Comparison of ENCODE assay signal across 17 cellular contexts in genomic region chr10:29731760-29732159, GRCh38.
A peak's percentile ranks its signal among the peaks of the same experiment; 100 is the strongest.
DNase-seq lines count a peak whose midpoint lies in the region; ATAC-seq and TF ChIP-seq lines count a peak whose summit lies in the region.
"Had no signal": no experiment of that assay in that cellular context is flagged by ENCODE, and none has a peak within 500 bp of the region (broad histone marks: within the 10 kb centered on the region; RNA-seq: fewer than 3 reads in every experiment).

No MANE protein-coding gene starts in this region.

- H3K4me1 ChIP-seq in esophagus squamous epithelium (peaks cover 12 to 88% (median 34%) of the 10 kb centered on the region in 3 donors), neutrophil (ENCODE audit: control insufficient read depth in 1 of 2, insufficient read depth in 1 of 2, low read depth in 1 of 2, low read length in 1 of 2) (peaks cover 72 to 76% of the 10 kb centered on the region in 2 experiments), smooth muscle cell (ENCODE audit: low read depth) (peaks cover 58% of the 10 kb centered on the region)
- H3K4me1 ChIP-seq in CD8-positive, alpha-beta T cell (ENCODE audit: insufficient read depth, low read length): peaks cover 43% of the 10 kb centered on the region
- H3K4me1 ChIP-seq in effector memory CD4-positive, alpha-beta T cell (ENCODE audit: control insufficient read depth, insufficient read depth, low read length, poor library complexity, severe bottlenecking): peaks cover 13% of the 10 kb centered on the region

- H3K27ac Mint-ChIP-seq in CD8-positive, alpha-beta T cell: no peak overlapping the region
- H3K27ac Mint-ChIP-seq: activated CD8-positive, alpha-beta memory T cell treated with anti-CD3 and anti-CD28 coated beads, Interleukin-2, amount 10 ng/mL, durations not matched to agents 7 days and 5 days; naive B cell; stimulated activated naive CD8-positive, alpha-beta T cell treated with anti-CD3 and anti-CD28 coated beads, Interleukin-15, amount 100 ng/mL, for 72 hours; WTC11 had no signal

- TF ChIP-seq POLR2A in esophagus squamous epithelium (IDR thresholded peaks at IDR 0.05): no peak

- CTCF ChIA-PET in AG04450 (lab: Charles Lee): no interaction called here
- CTCF ChIA-PET in CD8-positive, alpha-beta T cell (lab: Charles Lee): interaction anchor here (1.5 to 3.8 kb wide), 2 partner anchors 49 to 142 kb away, joined by 4 to 15 read pairs; no protein-coding TSS in a partner anchor

- no peak overlapping the region for H3K9ac ChIP-seq in smooth muscle cell (ENCODE audit: low read depth)

- peaks cover 0 to 8% (median 0%) of the 10 kb centered on the region in 3 donors for H3K36me3 ChIP-seq in esophagus squamous epithelium
- H3K36me3 ChIP-seq in neutrophil: no peaks in the 10 kb centered on the region
- H3K36me3 ChIP-seq in smooth muscle cell (ENCODE audit: low read depth): no peaks in the 10 kb centered on the region
- no peaks in the 10 kb centered on the region for H3K36me3 ChIP-seq in CD8-positive, alpha-beta T cell (ENCODE audit: insufficient read depth, low read length)
- H3K36me3 ChIP-seq in effector memory CD4-positive, alpha-beta T cell (ENCODE audit: control insufficient read depth, insufficient read depth, low read length): no peaks in the 10 kb centered on the region
- H3K36me3 ChIP-seq: heart left ventricle had no signal

- peaks cover 61% of the 10 kb centered on the region for H3K4me1 Mint-ChIP-seq in CD8-positive, alpha-beta T cell (ENCODE audit: low read depth)

- intact Hi-C loops in esophagus squamous epithelium (cut with DNase I): loop anchor here (10.0 kb wide), 3 partner anchors 113 to 263 kb away; no protein-coding TSS in a partner anchor
- intact Hi-C loops in CD8-positive, alpha-beta T cell (cut with DNase I, micrococcal nuclease): loop anchor here in 1 of 2 experiments (5.0 kb wide), 1 partner anchor 1054 kb away; the partner anchor contains the start of gene BAMBI

- H3K4me2 ChIP-seq in smooth muscle cell: no peak overlapping the region

- H3K4me3 ChIP-seq in AG04450 (ENCODE audit: low read depth, low read length): peak overlapping the region; percentile 1; the same call in 1 of the 2 replicates
- H3K4me3 ChIP-seq in esophagus squamous epithelium: peak overlapping the region in 2 of 4 donors; percentile 36 to 97
- peak overlapping the region in 1 of 2 experiments; percentile 87 for H3K4me3 ChIP-seq in neutrophil (ENCODE audit: low read depth in 1 of 2, low read length in 1 of 2)
- no peak overlapping the region for H3K4me3 ChIP-seq in smooth muscle cell
- H3K4me3 ChIP-seq in CD8-positive, alpha-beta T cell (ENCODE audit: low read depth, low read length): no peak overlapping the region
- no peak overlapping the region for H3K4me3 ChIP-seq in effector memory CD4-positive, alpha-beta T cell (ENCODE audit: insufficient read depth, low read depth, low read length, poor library complexity, severe bottlenecking)

- POLR2A ChIA-PET in AG04450 (lab: Yijun Ruan, JAX): no interaction called here
- POLR2A ChIA-PET in CD8-positive, alpha-beta T cell (lab: Charles Lee): no interaction called here

- H3K36me3 Mint-ChIP-seq in CD8-positive, alpha-beta T cell: peaks cover 6% of the 10 kb centered on the region
- H3K36me3 Mint-ChIP-seq: activated CD8-positive, alpha-beta memory T cell treated with anti-CD3 and anti-CD28 coated beads, Interleukin-2, amount 10 ng/mL, durations not matched to agents 7 days and 5 days had no signal

- H4K20me1 ChIP-seq in smooth muscle cell (ENCODE audit: low read depth): peaks cover 76% of the 10 kb centered on the region

- no peak overlapping the region for H2AFZ ChIP-seq in smooth muscle cell (ENCODE audit: low read depth)

- 31 to 55% methylated on average over 12 of the region's 12 CpGs for WGBS in esophagus squamous epithelium, 2 donors
- WGBS in smooth muscle cell (ENCODE audit: low lambda C conversion rate): 87% methylated on average over 12 of the region's 12 CpGs

- ATAC-seq in CD8-positive, alpha-beta T cell: no peak
- ATAC-seq: activated CD8-positive, alpha-beta memory T cell treated with anti-CD3 and anti-CD28 coated beads, Interleukin-2, amount 10 ng/mL, durations not matched to agents 7 days and 5 days; heart left ventricle; stimulated activated naive CD8-positive, alpha-beta T cell treated with anti-CD3 and anti-CD28 coated beads, Interleukin-15, amount 100 ng/mL, for 72 hours; WTC11 had no signal

- H3K79me2 ChIP-seq in smooth muscle cell (ENCODE audit: low read depth): peaks cover 76% of the 10 kb centered on the region

- peaks cover 8% of the 10 kb centered on the region for H3F3A ChIP-seq in smooth muscle cell (ENCODE audit: low read depth)

- no peaks in the 10 kb centered on the region for H3K27me3 Mint-ChIP-seq in CD8-positive, alpha-beta T cell (ENCODE audit: low read depth)
- H3K27me3 Mint-ChIP-seq: stimulated activated naive CD8-positive, alpha-beta T cell treated with anti-CD3 and anti-CD28 coated beads, Interleukin-15, amount 100 ng/mL, for 72 hours had no signal

- DNase-seq in AG04450 (ENCODE audit: low read depth, low spot score): no peak
- DNase-seq in NCI-H2171 treated with DMSO at 0.1 percent for 48 hours (lab: John Stamatoyannopoulos, UW): peak; percentile 89
- DNase-seq in esophagus squamous epithelium (lab: John Stamatoyannopoulos, UW): no peak
- DNase-seq in smooth muscle cell (lab: John Stamatoyannopoulos, UW; ENCODE audit: unreplicated experiment): no peak
- DNase-seq in CD8-positive, alpha-beta T cell: no peak
- DNase-seq in NCI-H1048 (lab: John Stamatoyannopoulos, UW): no peak
- DNase-seq in effector memory CD4-positive, alpha-beta T cell: no peak
- DNase-seq: ACHN; activated CD8-positive, alpha-beta memory T cell treated with anti-CD3 and anti-CD28 coated beads, Interleukin-2, amount 10 ng/mL, durations not matched to agents 7 days and 5 days; activated naive CD4-positive, alpha-beta T cell; HCEC 1CT; heart left ventricle; naive B cell; NCI-H1930; stimulated activated naive CD8-positive, alpha-beta T cell treated with anti-CD3 and anti-CD28 coated beads, Interleukin-15, amount 100 ng/mL, for 72 hours had no signal

- H3K9me3 ChIP-seq in AG04450 (ENCODE audit: control insufficient read depth, insufficient read depth, low read length) (no peaks in the 10 kb centered on the region; the same call in 1 of the 2 replicates), esophagus squamous epithelium (no peaks in the 10 kb centered on the region), neutrophil (no peaks in the 10 kb centered on the region), smooth muscle cell (replicated peaks; ENCODE audit: low read depth) (no peaks in the 10 kb centered on the region)
- H3K9me3 ChIP-seq in CD8-positive, alpha-beta T cell (ENCODE audit: low read length): no peaks in the 10 kb centered on the region
- no peaks in the 10 kb centered on the region for H3K9me3 ChIP-seq in effector memory CD4-positive, alpha-beta T cell (ENCODE audit: control insufficient read depth, low read length)
- H3K9me3 ChIP-seq: heart left ventricle had no signal

- H3K27me3 ChIP-seq in AG04450 (ENCODE audit: control insufficient read depth, insufficient read depth, low read length): no peaks in the 10 kb centered on the region
- H3K27me3 ChIP-seq in esophagus squamous epithelium: no peaks in the 10 kb centered on the region
- H3K27me3 ChIP-seq in neutrophil: no peaks in the 10 kb centered on the region
- no peaks in the 10 kb centered on the region for H3K27me3 ChIP-seq in smooth muscle cell (ENCODE audit: low read depth)
- H3K27me3 ChIP-seq in CD8-positive, alpha-beta T cell (ENCODE audit: insufficient read depth, low read length): no peaks in the 10 kb centered on the region
- no peaks in the 10 kb centered on the region for H3K27me3 ChIP-seq in effector memory CD4-positive, alpha-beta T cell (replicated peaks; ENCODE audit: control insufficient read depth, insufficient read depth, low read length, poor library complexity, severe bottlenecking)
- H3K27me3 ChIP-seq: heart left ventricle had no signal

- no peak overlapping the region for H3K27ac ChIP-seq in AG04450 (ENCODE audit: low read depth, low read length)
- peak overlapping the region; percentile 79 to 100 (median 90) for H3K27ac ChIP-seq in esophagus squamous epithelium
- peak overlapping the region; percentile 100 for H3K27ac ChIP-seq in neutrophil
- H3K27ac ChIP-seq in smooth muscle cell (ENCODE audit: low read depth): no peak overlapping the region
- no peak overlapping the region for H3K27ac ChIP-seq in CD8-positive, alpha-beta T cell (ENCODE audit: low read depth, low read length)
- no peak overlapping the region for H3K27ac ChIP-seq in effector memory CD4-positive, alpha-beta T cell (ENCODE audit: insufficient read depth, low read length, poor library complexity, severe bottlenecking)

- H3K4me3 Mint-ChIP-seq in CD8-positive, alpha-beta T cell: no peak overlapping the region
- H3K4me3 Mint-ChIP-seq: activated CD8-positive, alpha-beta memory T cell treated with anti-CD3 and anti-CD28 coated beads, Interleukin-2, amount 10 ng/mL, durations not matched to agents 7 days and 5 days; stimulated activated naive CD8-positive, alpha-beta T cell treated with anti-CD3 and anti-CD28 coated beads, Interleukin-15, amount 100 ng/mL, for 72 hours; WTC11 had no signal

- no peak for TF ChIP-seq CTCF in AG04450 (IDR thresholded peaks at IDR 0.05; ENCODE audit: low read depth, low read length)
- TF ChIP-seq CTCF in esophagus squamous epithelium (IDR thresholded peaks at IDR 0.05): no peak
- TF ChIP-seq CTCF in neutrophil (IDR thresholded peaks at IDR 0.05): no peak
- TF ChIP-seq CTCF in smooth muscle cell (IDR thresholded peaks at IDR 0.05; ENCODE audit: borderline replicate concordance, insufficient read depth, poor library complexity, severe bottlenecking): no peak
- TF ChIP-seq CTCF in CD8-positive, alpha-beta T cell (IDR thresholded peaks at IDR 0.05): no peak

- no peaks in the 10 kb centered on the region for H3K9me3 Mint-ChIP-seq in CD8-positive, alpha-beta T cell
- H3K9me3 Mint-ChIP-seq: WTC11 had no signal

Comparison
In these comparisons a context has a peak if more than half of its experiments do, and no peak if none do; other contexts are left out.
1. H3K27ac ChIP-seq: peak in esophagus squamous epithelium (4 of 4) and neutrophil (single experiment); none in AG04450 (single experiment), smooth muscle cell (single experiment), CD8-positive, alpha-beta T cell (single experiment) and effector memory CD4-positive, alpha-beta T cell (single experiment).